8 cellular contexts compared by ENCODE assay signal in genomic region chr18:23137093-23137640, GRCh38. TPM values are rescaled to one million over a fixed set of nuclear protein-coding genes. Genes with fewer than 3 reads are reported as not detected.
DNase-seq lines count a peak whose midpoint lies in the region; ATAC-seq and TF ChIP-seq lines count a peak whose summit lies in the region.

No MANE protein-coding gene starts in this region.

- no peak overlapping the region for H3K4me3 ChIP-seq in CD8-positive, alpha-beta T cell (ENCODE audit: low read depth, low read length)
- H3K4me3 ChIP-seq in choroid plexus epithelial cell (ENCODE audit: low read depth, low read length), result peak overlapping the region; percentile 74

- no peaks in the 10 kb centered on the region for H3K9me3 ChIP-seq in CD8-positive, alpha-beta T cell (ENCODE audit: low read length)

- no peak for TF ChIP-seq CTCF in CD8-positive, alpha-beta T cell (IDR thresholded peaks at IDR 0.05)
- TF ChIP-seq CTCF in choroid plexus epithelial cell (conservative IDR thresholded peaks at IDR 0.05; ENCODE audit: low read depth, low read length) (no peak), nephron (IDR thresholded peaks at IDR 0.05; ENCODE audit: unreplicated experiment in 3 of 3) (no peak)

- H3K4me1 ChIP-seq in CD8-positive, alpha-beta T cell (ENCODE audit: insufficient read depth, low read length), result peaks cover 11% of the 10 kb centered on the region

- no peak overlapping the region for H3K27ac Mint-ChIP-seq in CD8-positive, alpha-beta T cell
- H3K27ac Mint-ChIP-seq in IgD-negative memory B cell (peak overlapping the region in 1 of 3 donors; percentile 21), nephron (peak overlapping the region; percentile 50 to 83 (median 58))

- CTCF ChIA-PET in CD8-positive, alpha-beta T cell (lab: Charles Lee), result no interaction called here

- peak overlapping the region; percentile 59 for H3K4me3 Mint-ChIP-seq in CD8-positive, alpha-beta T cell
- H3K4me3 Mint-ChIP-seq in IgD-negative memory B cell, result peak overlapping the region; percentile 22 to 83 (median 32)
- H3K4me3 Mint-ChIP-seq in nephron, result peak overlapping the region; percentile 77 to 86 (median 85)

- H3K36me3 Mint-ChIP-seq in CD8-positive, alpha-beta T cell, result no peaks in the 10 kb centered on the region
- H3K36me3 Mint-ChIP-seq in IgD-negative memory B cell (no peaks in the 10 kb centered on the region), nephron (ENCODE audit: low read depth) (no peaks in the 10 kb centered on the region)

- ATAC-seq in CD8-positive, alpha-beta T cell, result no peak
- ATAC-seq in GM21360 (IDR thresholded peaks at IDR 0.05; ENCODE audit: unreplicated experiment), result no peak

- H3K27me3 Mint-ChIP-seq in CD8-positive, alpha-beta T cell (ENCODE audit: low read depth), result peaks cover 40% of the 10 kb centered on the region
- H3K27me3 Mint-ChIP-seq in IgD-negative memory B cell, result peaks cover 50% of the 10 kb centered on the region
- peaks cover 39% of the 10 kb centered on the region for H3K27me3 Mint-ChIP-seq in nephron (ENCODE audit: low read depth)

- no peak for DNase-seq in CD8-positive, alpha-beta T cell
- peak; percentile 45 for DNase-seq in choroid plexus epithelial cell (ENCODE audit: low read depth)
- DNase-seq in kidney glomerular epithelial cell (lab: John Stamatoyannopoulos, UW), result no peak
- no peak for DNase-seq in nucleus accumbens (lab: John Stamatoyannopoulos, UW)
- DNase-seq in NCI-H1930 (lab: John Stamatoyannopoulos, UW), result no peak

- intact Hi-C loops in CD8-positive, alpha-beta T cell (cut with DNase I, micrococcal nuclease), result loop anchor here (10.0 kb wide), 2 partner anchors 98 to 342 kb away; no protein-coding TSS in a partner anchor

- no peaks in the 10 kb centered on the region for H3K36me3 ChIP-seq in CD8-positive, alpha-beta T cell (ENCODE audit: insufficient read depth, low read length)

- no peak overlapping the region for H3K27ac ChIP-seq in CD8-positive, alpha-beta T cell (ENCODE audit: low read depth, low read length)

- no peaks in the 10 kb centered on the region for H3K9me3 Mint-ChIP-seq in CD8-positive, alpha-beta T cell
- H3K9me3 Mint-ChIP-seq in IgD-negative memory B cell (no peaks in the 10 kb centered on the region), nephron (no peaks in the 10 kb centered on the region)

- peaks cover 24% of the 10 kb centered on the region for H3K27me3 ChIP-seq in CD8-positive, alpha-beta T cell (ENCODE audit: insufficient read depth, low read length)

- peaks cover 17% of the 10 kb centered on the region for H3K4me1 Mint-ChIP-seq in CD8-positive, alpha-beta T cell (ENCODE audit: low read depth)
- H3K4me1 Mint-ChIP-seq in IgD-negative memory B cell, result peaks cover 9 to 12% (median 12%) of the 10 kb centered on the region in 3 donors
- H3K4me1 Mint-ChIP-seq in nephron, result peaks cover 59% of the 10 kb centered on the region

- POLR2A ChIA-PET in CD8-positive, alpha-beta T cell (lab: Charles Lee), result interaction anchor here (1.0 kb wide), 1 partner anchor 87 kb away, joined by 3 read pairs; no protein-coding TSS in a partner anchor

RNA-seq across cellular contexts. Expression of gene CABLES1, which starts 1.9 kb away (rescaled TPM):
- total RNA-seq in CD8-positive, alpha-beta T cell, result under 1 TPM; 0.24 to 0.47 TPM
- polyA plus RNA-seq in IgD-negative memory B cell, result 0.30 TPM

Comparison
In these comparisons a context has a peak if more than half of its experiments do, and no peak if none do; other contexts are left out.
1. H3K4me3 Mint-ChIP-seq: peak in every context shown above with its lines; median percentile 85 in nephron; 59 in CD8-positive, alpha-beta T cell; 32 in IgD-negative memory B cell.